ENCODE assay signal across 8 cellular contexts in the genomic region with DNA sequence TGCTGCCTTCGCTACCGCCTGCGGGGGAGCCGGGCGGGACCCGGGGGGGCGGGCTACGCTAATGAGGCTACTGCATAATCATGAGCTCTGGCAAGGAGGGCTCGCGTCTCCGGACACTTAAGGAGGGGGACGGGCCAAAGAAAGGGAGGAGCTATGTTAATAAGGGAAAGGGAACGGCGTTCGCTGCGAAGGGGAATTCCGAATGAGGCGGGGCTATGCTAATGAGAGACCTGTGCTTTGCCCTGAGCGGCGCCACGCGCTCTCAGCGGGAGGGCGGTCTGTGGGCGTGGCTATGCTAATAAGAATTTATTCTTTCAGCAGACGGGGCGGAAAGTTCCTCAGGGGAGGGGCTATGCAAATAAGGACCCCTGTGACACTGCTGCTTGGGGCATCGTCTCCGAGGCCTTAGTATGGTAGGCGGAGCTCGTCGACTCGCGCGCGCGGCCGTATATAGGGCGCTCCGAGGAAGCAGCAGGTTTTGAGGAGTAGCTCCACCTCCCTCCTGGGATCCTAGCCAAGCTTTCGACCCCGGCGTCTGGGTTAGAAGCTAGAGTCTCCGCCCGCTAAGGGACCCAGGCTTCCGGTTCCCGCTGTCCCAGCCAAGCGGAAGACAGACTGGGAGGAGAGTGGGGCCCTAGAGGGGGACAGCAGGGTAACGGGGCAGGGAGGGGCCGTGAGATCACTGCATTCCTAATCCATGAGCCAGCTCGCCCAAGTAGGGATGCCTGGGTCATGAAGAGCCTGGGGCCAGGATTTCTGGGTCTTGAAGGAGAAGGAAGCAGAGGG. TPM values are rescaled to one million over a fixed set of nuclear protein-coding genes. Genes with fewer than 3 reads are reported as not detected.
A peak's percentile ranks its signal among the peaks of the same experiment; 100 is the strongest.
DNase-seq lines count a peak whose midpoint lies in the region; ATAC-seq, FAIRE-seq and TF ChIP-seq lines count a peak whose summit lies in the region.

A gene (minus strand): TSS at position 31 of the 786 bp plus-strand sequence. CDS start 45 bp downstream, outside the sequence.

- intact Hi-C loops in Right ventricle myocardium superior (cut with DNase I) = no loop called here
- intact Hi-C loops in pancreas (cut with DNase I) = no loop called here
- intact Hi-C loops in tibial artery (cut with DNase I; ENCODE audit: low total_unique reads) = no loop called here

- H3K36me3 ChIP-seq in adipocyte (ENCODE audit: control insufficient read depth, insufficient read depth, low read length, severe bottlenecking) (peaks cover 8% of the 10 kb centered on the region), pancreas (no peaks in the 10 kb centered on the region), tibial artery (peaks cover 8 to 23% (median 16%) of the 10 kb centered on the region in 3 donors)

- DNase-seq in GM12864 (ENCODE audit: low read depth) (peak; percentile 99), NCI-H1417 (lab: John Stamatoyannopoulos, UW) (peak; percentile 98 to 100 (median 99)), SW 1271 (lab: John Stamatoyannopoulos, UW) (peak; percentile 100), adipocyte (ENCODE audit: low read depth) (peak; percentile 100), Right ventricle myocardium superior (peak; percentile 99), pancreas (peak; percentile 96 to 100 (median 99)), tibial artery (peak; percentile 100)

- peak within 1 kb of the TSS; percentile 63 for H3K4me3 ChIP-seq in GM12864 (ENCODE audit: low read depth, low read length)
- peak within 1 kb of the TSS; percentile 91 for H3K4me3 ChIP-seq in adipocyte (ENCODE audit: low read length)
- peak within 1 kb of the TSS; percentile 39 to 99 (median 59) for H3K4me3 ChIP-seq in pancreas
- H3K4me3 ChIP-seq in tibial artery = peak within 1 kb of the TSS; percentile 92 to 99

- H3K27me3 ChIP-seq in adipocyte (replicated peaks; ENCODE audit: control insufficient read depth, insufficient read depth, low read length) = no peaks in the 10 kb centered on the region
- no peaks in the 10 kb centered on the region for H3K27me3 ChIP-seq in pancreas
- H3K27me3 ChIP-seq in tibial artery = no peaks in the 10 kb centered on the region

- 0% methylated on average over 51 of the region's 51 CpGs for WGBS in pancreas, 2 donors

- H3K9ac ChIP-seq in adipocyte (ENCODE audit: low read length) = peak within 1 kb of the TSS; percentile 100

- H3K4me1 ChIP-seq in adipocyte (ENCODE audit: control insufficient read depth, insufficient read depth, low read length) = peaks cover 43% of the 10 kb centered on the region
- H3K4me1 ChIP-seq in pancreas = peaks cover 5 to 23% (median 8%) of the 10 kb centered on the region in 3 donors
- peaks cover 5 to 59% (median 40%) of the 10 kb centered on the region in 4 donors for H3K4me1 ChIP-seq in tibial artery

- peak; percentile 98 for FAIRE-seq in pancreas (lab: Jason Lieb, UNC)

- H3K9me3 ChIP-seq in adipocyte (ENCODE audit: control insufficient read depth, low read length) (no peaks in the 10 kb centered on the region), pancreas (no peaks in the 10 kb centered on the region), tibial artery (no peaks in the 10 kb centered on the region)

- peak within 1 kb of the TSS; percentile 97 to 99 (median 98) for H3K27ac ChIP-seq in pancreas
- H3K27ac ChIP-seq in tibial artery = peak within 1 kb of the TSS; percentile 93 to 97

- ATAC-seq in HG02759 (IDR thresholded peaks at IDR 0.05; ENCODE audit: unreplicated experiment) = peak; percentile 65
- ATAC-seq in Right ventricle myocardium superior (ENCODE audit: poor library complexity) = peak; percentile 73
- peak; percentile 64 to 75 (median 72) for ATAC-seq in pancreas

- no peak for TF ChIP-seq CTCF in GM12864 (IDR thresholded peaks at IDR 0.05; ENCODE audit: low read depth, low read length, missing control alignments)
- no peak for TF ChIP-seq CTCF in pancreas (IDR thresholded peaks at IDR 0.05)
- no peak for TF ChIP-seq CTCF in tibial artery (IDR thresholded peaks at IDR 0.05)

RNA-seq across cellular contexts. Expression of the gene that starts here (rescaled TPM):
- total RNA-seq in Right ventricle myocardium superior (105 TPM), pancreas (10 to 100 TPM in 2 of 6 donors, 1 to 10 TPM in 4; 5.5 to 24.4 (median 7.5) TPM)
- 10 to 100 TPM; 27.2 to 42.9 TPM for polyA plus RNA-seq in pancreas

Comparison
In these comparisons a context has a peak if more than half of its experiments do, and no peak if none do; other contexts are left out.
1. Peak in every context shown above with its lines: DNase-seq, ATAC-seq, H3K4me3 ChIP-seq and H3K27ac ChIP-seq.